In genomic region chr5:124402144-124402581, GRCh38 we compare ENCODE assay signal across 12 cellular contexts.
DNase-seq lines count a peak whose midpoint lies in the region; ATAC-seq, FAIRE-seq and TF ChIP-seq lines count a peak whose summit lies in the region.
"Had no signal": no experiment of that assay in that cellular context is flagged by ENCODE, and none has a peak within 500 bp of the region (broad histone marks: within the 10 kb centered on the region; RNA-seq: fewer than 3 reads in every experiment).

No MANE protein-coding gene starts in this region.

- H3K4me3 Mint-ChIP-seq in activated CD8-positive, alpha-beta T cell treated with anti-CD3 and anti-CD28 coated beads, Interleukin-2, amount 10 ng/mL, durations not matched to agents 7 days and 5 days = no peak overlapping the region

- no peaks in the 10 kb centered on the region for H3K36me3 ChIP-seq in trophoblast cell (ENCODE audit: control insufficient read depth in 1 of 2, insufficient read depth in 2 of 2, low read length in 2 of 2)
- H3K36me3 ChIP-seq in HepG2 (replicated peaks in 1 of 2; ENCODE audit: control insufficient read depth in 1 of 2, insufficient read depth in 2 of 2, low read length in 2 of 2) = no peaks in the 10 kb centered on the region

- H2AFZ ChIP-seq in trophoblast cell (ENCODE audit: insufficient read depth, low read length, poor library complexity) (no peak overlapping the region), HepG2 (ENCODE audit: low read length) (no peak overlapping the region)

- H3K27me3 Mint-ChIP-seq in activated CD8-positive, alpha-beta T cell treated with anti-CD3 and anti-CD28 coated beads, Interleukin-2, amount 10 ng/mL, durations not matched to agents 7 days and 5 days (ENCODE audit: low read depth) = no peaks in the 10 kb centered on the region

- TF ChIP-seq CTCF in RWPE1 (conservative IDR thresholded peaks at IDR 0.05; ENCODE audit: low read depth) (no peak), fibroblast of pulmonary artery (IDR thresholded peaks at IDR 0.05; ENCODE audit: low read length, missing control alignments) (no peak), HepG2 (CRISPR knock-in tag; IDR thresholded peaks at IDR 0.05) (no peak)

- H2BK12ac ChIP-seq in trophoblast cell (ENCODE audit: low read length) = peak overlapping the region; percentile 53

- no peak for TF ChIP-seq POLR2A in HepG2 (IDR thresholded peaks at IDR 0.05; ENCODE audit: insufficient read depth in 1 of 2, low read depth in 2 of 2, low read length in 2 of 2)

- no peak overlapping the region for H3K23ac ChIP-seq in trophoblast cell (ENCODE audit: low read length)

- intact Hi-C loops in HepG2 (cut with micrococcal nuclease; ENCODE audit: unreplicated experiment) = no loop called here

- H4K91ac ChIP-seq in trophoblast cell (ENCODE audit: low read depth, low read length) = peak overlapping the region; percentile 2

- H3K9me3 Mint-ChIP-seq in activated CD8-positive, alpha-beta T cell treated with anti-CD3 and anti-CD28 coated beads, Interleukin-2, amount 10 ng/mL, durations not matched to agents 7 days and 5 days (ENCODE audit: insufficient read depth) = no peaks in the 10 kb centered on the region
- H3K9me3 Mint-ChIP-seq: activated T-helper 2 cell treated with anti-CD3 and anti-CD28 coated beads, Interferon-gamma antibody, Interleukin-2, Interleukin-4, amounts not matched to agents 10 μg/mL and 5 μg/mL and 100 μg/mL, durations not matched to agents 14 hours and 24 hours and 36 hours had no signal

- H2AK5ac ChIP-seq in trophoblast cell (ENCODE audit: low read length) = no peak overlapping the region

- no peak overlapping the region for H4K12ac ChIP-seq in trophoblast cell (ENCODE audit: low read depth, low read length)

- H3K4me3 ChIP-seq in fibroblast of pulmonary artery (replicated peaks; ENCODE audit: low read depth, low read length) (no peak overlapping the region), trophoblast cell (ENCODE audit: low read depth, low read length) (no peak overlapping the region), HepG2 (replicated peaks in 1 of 3; ENCODE audit: insufficient read depth in 1 of 3, low read depth in 2 of 3, low read length in 3 of 3) (no peak overlapping the region)

- WGBS in trophoblast cell (ENCODE audit: extremely low coverage, insufficient coverage, insufficient read length) = no CpG with 5 or more reads among the region's 3 CpGs
- WGBS in HepG2 (ENCODE audit: low lambda C conversion rate) = 29% methylated on average over 3 of the region's 3 CpGs

- no peaks in the 10 kb centered on the region for H3K79me1 ChIP-seq in trophoblast cell (ENCODE audit: low read length)

- H3K4me1 ChIP-seq in trophoblast cell (ENCODE audit: control insufficient read depth in 1 of 2, insufficient read depth in 2 of 2, low read length in 2 of 2) (peaks cover 0 to 3% of the 10 kb centered on the region in 2 experiments), HepG2 (ENCODE audit: insufficient read depth, low read length) (no peaks in the 10 kb centered on the region)

- no peak overlapping the region for H3K14ac ChIP-seq in trophoblast cell (ENCODE audit: low read length)

- H3K27ac Mint-ChIP-seq in activated CD8-positive, alpha-beta T cell treated with anti-CD3 and anti-CD28 coated beads, Interleukin-2, amount 10 ng/mL, durations not matched to agents 7 days and 5 days = no peak overlapping the region
- H3K27ac Mint-ChIP-seq: activated T-helper 2 cell treated with anti-CD3 and anti-CD28 coated beads, Interferon-gamma antibody, Interleukin-2, Interleukin-4, amounts not matched to agents 10 μg/mL and 5 μg/mL and 100 μg/mL, durations not matched to agents 14 hours and 24 hours and 36 hours had no signal

- H3K4me1 Mint-ChIP-seq in activated CD8-positive, alpha-beta T cell treated with anti-CD3 and anti-CD28 coated beads, Interleukin-2, amount 10 ng/mL, durations not matched to agents 7 days and 5 days (ENCODE audit: low read depth) = no peaks in the 10 kb centered on the region

- no peak for TF ChIP-seq EP300 in HepG2 (IDR thresholded peaks at IDR 0.05; ENCODE audit: low read depth in 2 of 2, low read length in 2 of 2)
- no peak for TF ChIP-seq EP300 in HepG2 (CRISPR knock-in tag; IDR thresholded peaks at IDR 0.05; ENCODE audit: borderline replicate concordance)

- no peak overlapping the region for H3K9ac ChIP-seq in trophoblast cell (ENCODE audit: low read length)
- H3K9ac ChIP-seq in HepG2 (ENCODE audit: insufficient read depth, low read depth, low read length) = no peak overlapping the region

- H3K27me3 ChIP-seq in trophoblast cell (ENCODE audit: insufficient read depth, low read length) (no peaks in the 10 kb centered on the region), HepG2 (ENCODE audit: control insufficient read depth in 1 of 2, insufficient read depth in 2 of 2, low read length in 2 of 2) (no peaks in the 10 kb centered on the region)

- ATAC-seq in HepG2 = no peak
- ATAC-seq in activated CD8-positive, alpha-beta T cell treated with anti-CD3 and anti-CD28 coated beads, Interleukin-2, amount 10 ng/mL, durations not matched to agents 7 days and 5 days = no peak
- ATAC-seq in GM21528 (IDR thresholded peaks at IDR 0.05; ENCODE audit: low FRiP score, unreplicated experiment) = no peak

- peak; percentile 19 for DNase-seq in GM04503 (ENCODE audit: low read depth)
- DNase-seq in RWPE1 (ENCODE audit: low spot score) = peak; percentile 24
- peak; percentile 79 for DNase-seq in fibroblast of pulmonary artery (ENCODE audit: low read depth)
- no peak for DNase-seq in trophoblast cell
- DNase-seq in HepG2 (ENCODE audit: low spot score) = no peak
- DNase-seq in NCI-H446 (lab: John Stamatoyannopoulos, UW) = no peak
- DNase-seq in activated CD8-positive, alpha-beta T cell treated with anti-CD3 and anti-CD28 coated beads, Interleukin-2, amount 10 ng/mL, durations not matched to agents 7 days and 5 days = no peak
- DNase-seq: NCI-H1436, T-helper 2 cell had no signal

- TF ChIP-seq RAD21 in HepG2 (CRISPR knock-in tag; IDR thresholded peaks at IDR 0.05) = no peak

- CTCF ChIA-PET in RWPE1 (lab: Yijun Ruan, JAX) (interaction anchor here (0.5 to 0.7 kb wide), 3 partner anchors 9 to 765 kb away, joined by 3 read pairs; no protein-coding TSS in a partner anchor), HepG2 (lab: Yijun Ruan, JAX; ENCODE audit: low intra/inter-chr PET ratio, low total read pairs) (no interaction called here)
- CTCF ChIA-PET in activated CD8-positive, alpha-beta T cell treated with anti-CD3 and anti-CD28 coated beads, Interleukin-2, amount 10 ng/mL, durations not matched to agents 7 days and 5 days (lab: Charles Lee) = no interaction called here

- no peak overlapping the region for H3K4ac ChIP-seq in trophoblast cell (ENCODE audit: low read depth, low read length)

- H3K27ac ChIP-seq in RWPE1 = no peak overlapping the region
- H3K27ac ChIP-seq in trophoblast cell (ENCODE audit: low read depth, low read length) = no peak overlapping the region
- H3K27ac ChIP-seq in HepG2 (ENCODE audit: extremely low read length, insufficient read depth, low read length) = no peak overlapping the region

- H3K9me3 ChIP-seq in trophoblast cell (ENCODE audit: insufficient read depth, low read depth, low read length) (no peaks in the 10 kb centered on the region), HepG2 (ENCODE audit: low read length) (no peaks in the 10 kb centered on the region)

- H3K18ac ChIP-seq in trophoblast cell (ENCODE audit: low read length) = no peak overlapping the region

- H3K4me2 ChIP-seq in trophoblast cell (ENCODE audit: low read length) (no peak overlapping the region), HepG2 (ENCODE audit: low read depth, low read length) (no peak overlapping the region)

- no peaks in the 10 kb centered on the region for H4K20me1 ChIP-seq in HepG2 (ENCODE audit: insufficient read depth, low read length)

- H2BK120ac ChIP-seq in trophoblast cell (ENCODE audit: insufficient read depth, low read length, poor library complexity) = peak overlapping the region; percentile 62

- in situ Hi-C loops in HepG2 (cut with HindIII; ENCODE audit: extremely low pct_ligation_motif_present, low pct_unique_long_range_greater_than_20kb) = no loop called here

- H3K79me2 ChIP-seq in trophoblast cell (ENCODE audit: control insufficient read depth, insufficient read depth, low read length, poor library complexity) (no peaks in the 10 kb centered on the region), HepG2 (ENCODE audit: insufficient read depth, low read length) (no peaks in the 10 kb centered on the region)

- no peak overlapping the region for H4K8ac ChIP-seq in trophoblast cell (ENCODE audit: low read depth, low read length)

- POLR2A ChIA-PET in RWPE1 (lab: Yijun Ruan, JAX; ENCODE audit: low non-redundant PET) = no interaction called here
- POLR2A ChIA-PET in HepG2 (lab: Yijun Ruan, JAX) = no interaction called here
- POLR2A ChIA-PET in activated CD8-positive, alpha-beta T cell treated with anti-CD3 and anti-CD28 coated beads, Interleukin-2, amount 10 ng/mL, durations not matched to agents 7 days and 5 days (lab: Charles Lee) = no interaction called here

- no peak overlapping the region for H2BK5ac ChIP-seq in trophoblast cell (ENCODE audit: low read depth, low read length, poor library complexity)

- no TSS peak for BruUV-seq in HepG2 (replicated peaks; lab: Mats Ljungman, UMichigan)

- H3K36me3 Mint-ChIP-seq in activated CD8-positive, alpha-beta T cell treated with anti-CD3 and anti-CD28 coated beads, Interleukin-2, amount 10 ng/mL, durations not matched to agents 7 days and 5 days (ENCODE audit: low read depth) = no peaks in the 10 kb centered on the region

- FAIRE-seq in HepG2 (lab: Jason Lieb, UNC) = no peak
- FAIRE-seq: urothelium cell line had no signal

TF ChIP-seq in HepG2, 621 proteins besides CTCF, POLR2A, EP300 and RAD21:
- TF ChIP-seq THYN1 (CRISPR knock-in tag; IDR thresholded peaks at IDR 0.05; ENCODE audit: borderline replicate concordance, low read depth) (no peak), WIZ (CRISPR knock-in tag; IDR thresholded peaks at IDR 0.05) (no peak), SKIL (CRISPR knock-in tag; IDR thresholded peaks at IDR 0.05; ENCODE audit: borderline replicate concordance) (no peak)

Comparison
In these comparisons a context has a peak if more than half of its experiments do, and no peak if none do; other contexts are left out.
1. DNase-seq: peak in GM04503 (single experiment), RWPE1 (single experiment) and fibroblast of pulmonary artery (single experiment); none in trophoblast cell (0 of 2), HepG2 (single experiment), NCI-H446 (0 of 2) and activated CD8-positive, alpha-beta T cell treated with anti-CD3 and anti-CD28 coated beads, Interleukin-2, amount 10 ng/mL, durations not matched to agents 7 days and 5 days (single experiment).